ENCODE assay signal across 1 cellular context in the genomic region with DNA sequence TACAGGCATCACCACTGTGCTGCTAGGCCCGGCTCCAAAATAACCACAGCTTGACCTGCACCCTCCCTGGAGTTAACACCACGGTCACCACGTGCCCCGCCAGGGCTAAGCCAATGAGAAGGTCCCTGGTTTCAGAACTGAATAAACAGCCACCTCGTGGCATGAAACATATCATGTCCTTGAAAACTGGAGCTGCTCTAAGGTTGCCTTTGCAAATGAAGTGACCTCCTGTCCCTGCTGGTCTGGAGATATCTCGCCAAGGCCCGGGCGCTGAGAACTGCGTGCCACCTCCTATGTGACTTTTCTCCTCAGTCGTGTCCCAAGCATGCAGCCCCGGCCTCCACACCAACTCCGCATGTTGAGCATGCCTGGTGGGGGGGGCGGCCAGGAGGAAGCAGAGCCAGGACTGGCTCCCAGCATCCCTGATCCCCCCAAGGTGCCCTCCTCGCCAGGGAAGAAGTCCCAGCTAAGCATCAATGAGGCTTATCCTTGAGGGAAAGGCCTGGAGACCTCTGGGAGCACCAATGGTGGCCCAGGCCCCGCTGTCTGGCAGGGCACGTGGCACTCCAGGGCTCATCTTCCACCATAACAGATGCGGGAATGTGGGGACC.
TF ChIP-seq lines count a peak whose summit lies in the region.

No MANE protein-coding gene starts in this region.

TF ChIP-seq in H1, 55 proteins besides CTCF, POLR2A, EP300 and RAD21:
- TF ChIP-seq SAP30 (IDR thresholded peaks at IDR 0.05; ENCODE audit: insufficient read depth, insufficient replicate concordance, low read length): no peak
- TF ChIP-seq, protein P1, sequence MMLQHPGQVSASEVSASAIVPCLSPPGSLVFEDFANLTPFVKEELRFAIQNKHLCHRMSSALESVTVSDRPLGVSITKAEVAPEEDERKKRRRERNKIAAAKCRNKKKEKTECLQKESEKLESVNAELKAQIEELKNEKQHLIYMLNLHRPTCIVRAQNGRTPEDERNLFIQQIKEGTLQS (IDR thresholded peaks at IDR 0.05; ENCODE audit: insufficient read depth, low read depth, low read length): no peak
- TF ChIP-seq ASH2L (IDR thresholded peaks at IDR 0.05; ENCODE audit: low read length): no peak
- no peak for TF ChIP-seq TEAD4 (IDR thresholded peaks at IDR 0.05; ENCODE audit: low read depth, low read length)
- TF ChIP-seq BCL11A (IDR thresholded peaks at IDR 0.05; ENCODE audit: low read depth in 2 of 2, low read length in 2 of 2): no peak
- no peak for TF ChIP-seq SP4 (IDR thresholded peaks at IDR 0.05; ENCODE audit: low read length)
- no peak for TF ChIP-seq JUND (IDR thresholded peaks at IDR 0.05; ENCODE audit: low read length)
- TF ChIP-seq BACH1 (IDR thresholded peaks at IDR 0.05; ENCODE audit: low read length): no peak
